29 cellular contexts compared by ENCODE assay signal in genomic region chr13:40552895-40553294, GRCh38.
A peak's percentile ranks its signal among the peaks of the same experiment; 100 is the strongest.
DNase-seq lines count a peak whose midpoint lies in the region; ATAC-seq, FAIRE-seq and TF ChIP-seq lines count a peak whose summit lies in the region.
"Had no signal": no experiment of that assay in that cellular context is flagged by ENCODE, and none has a peak within 500 bp of the region (broad histone marks: within the 10 kb centered on the region; RNA-seq: fewer than 3 reads in every experiment).

No MANE protein-coding gene starts in this region.

- H3K36me3 ChIP-seq in bronchial epithelial cell (ENCODE audit: control insufficient read depth, insufficient read depth, low read length) (no peaks in the 10 kb centered on the region), right lobe of liver (no peaks in the 10 kb centered on the region), tibial artery (no peaks in the 10 kb centered on the region)
- H3K36me3 ChIP-seq: stomach, thyroid gland had no signal

- H3K4me1 ChIP-seq in right lobe of liver: peaks cover 0 to 7% (median 2%) of the 10 kb centered on the region in 4 donors
- peaks cover 0 to 50% (median 22%) of the 10 kb centered on the region in 4 donors for H3K4me1 ChIP-seq in tibial artery

- no peaks in the 10 kb centered on the region for H3K27me3 ChIP-seq in bronchial epithelial cell (ENCODE audit: control insufficient read depth, insufficient read depth, low read length)
- no peaks in the 10 kb centered on the region for H3K27me3 ChIP-seq in right lobe of liver
- H3K27me3 ChIP-seq in tibial artery: no peaks in the 10 kb centered on the region
- H3K27me3 ChIP-seq: heart left ventricle, stomach, thyroid gland had no signal

- TF ChIP-seq POLR2A in right lobe of liver (IDR thresholded peaks at IDR 0.05) (no peak), GM12891 (IDR thresholded peaks at IDR 0.05; ENCODE audit: low read depth, low read length) (no peak)

- ATAC-seq in right lobe of liver: peak; percentile 37 to 51 (median 49)
- ATAC-seq in stimulated activated naive B cell treated with anti-CD40 and anti-IgM and Interleukin-4, amounts not matched to agents 10 μg/mL and 1 μg/mL and 100 μg/mL, for 72 hours (replicated peaks): no peak
- ATAC-seq: heart left ventricle, natural killer cell, Panc1 had no signal

- H3K4me1 Mint-ChIP-seq in activated naive CD4-positive, alpha-beta T cell treated with anti-CD3 and anti-CD28 coated beads, Interleukin-2, amount 50 U/mL, for 24 hours: peaks cover 83% of the 10 kb centered on the region
- H3K4me1 Mint-ChIP-seq in stimulated activated naive B cell treated with anti-CD40 and anti-IgM and Interleukin-4, amounts not matched to agents 10 μg/mL and 1 μg/mL and 100 μg/mL, for 72 hours: peaks cover 40 to 83% of the 10 kb centered on the region in 2 donors

- H3K9me3 Mint-ChIP-seq in activated naive CD4-positive, alpha-beta T cell treated with anti-CD3 and anti-CD28 coated beads, Interleukin-2, amount 50 U/mL, for 24 hours: peaks cover 10% of the 10 kb centered on the region
- peaks cover 0 to 5% of the 10 kb centered on the region in 2 donors for H3K9me3 Mint-ChIP-seq in stimulated activated naive B cell treated with anti-CD40 and anti-IgM and Interleukin-4, amounts not matched to agents 10 μg/mL and 1 μg/mL and 100 μg/mL, for 72 hours
- H3K9me3 Mint-ChIP-seq: activated CD4-positive, alpha-beta memory T cell treated with anti-CD3 and anti-CD28 coated beads for 36 hours; activated T-helper 2 cell treated with anti-CD3 and anti-CD28 coated beads, Interferon-gamma antibody, Interleukin-2, Interleukin-4, amounts not matched to agents 10 μg/mL and 5 μg/mL and 100 μg/mL, durations not matched to agents 14 hours and 24 hours and 36 hours; dendritic cell treated with granulocyte-macrophage colony-stimulating factor and Interleukin-4, amounts not matched to agents 40 ng/mL and 50 ng/mL, for 4 days; natural killer cell had no signal

- intact Hi-C loops in right lobe of liver (cut with DNase I) (loop anchor here in 1 of 2 donors (10.0 kb wide), 1 partner anchor 112 kb away; the partner anchor contains the start of gene FOXO1), tibial artery (cut with DNase I; ENCODE audit: low total_unique reads) (no loop called here)

- DNase-seq in activated naive CD4-positive, alpha-beta T cell (lab: John Stamatoyannopoulos, UW): no peak
- peak; percentile 46 for DNase-seq in bronchial epithelial cell (ENCODE audit: low read depth)
- DNase-seq in right lobe of liver: peak in 1 of 3 donors; percentile 34
- DNase-seq in stimulated activated naive B cell treated with anti-CD40 and anti-IgM and Interleukin-4, amounts not matched to agents 10 μg/mL and 1 μg/mL and 100 μg/mL, for 72 hours: no peak
- no peak for DNase-seq in GM12891 (ENCODE audit: insufficient read length, low spot score)
- DNase-seq in NOMO-1 (lab: John Stamatoyannopoulos, UW; ENCODE audit: unreplicated experiment in 2 of 2): no peak
- DNase-seq in tibial artery: no peak
- DNase-seq: activated CD4-positive, alpha-beta memory T cell treated with anti-CD3 and anti-CD28 coated beads for 36 hours; activated CD4-positive, CD25-positive, alpha-beta regulatory T cell treated with anti-CD3 and anti-CD28 coated beads, Interleukin-2, amount 50 U/mL, for 72 hours; AML-193; central memory CD4-positive, alpha-beta T cell; foreskin melanocyte; heart left ventricle; IMR-90; kidney; midbrain; MV-4-11; natural killer cell; NCI-H1436; NCI-H2081; NCI-H748 treated with DMSO at 0.1 percent for 48 hours; SHP77; stomach; thyroid gland had no signal

- TF ChIP-seq CTCF in bronchial epithelial cell (IDR thresholded peaks at IDR 0.05; ENCODE audit: insufficient read depth, low read length, severe bottlenecking) (no peak), right lobe of liver (IDR thresholded peaks at IDR 0.05) (no peak), tibial artery (IDR thresholded peaks at IDR 0.05) (no peak)

- no peak for FAIRE-seq in bronchial epithelial cell (lab: Jason Lieb, UNC)
- no peak for FAIRE-seq in GM12891 (lab: Jason Lieb, UNC)
- FAIRE-seq: kidney had no signal

- H3K4me3 ChIP-seq in bronchial epithelial cell (ENCODE audit: low read depth, low read length) (no peak overlapping the region), right lobe of liver (no peak overlapping the region), tibial artery (no peak overlapping the region)
- H3K4me3 ChIP-seq: heart left ventricle, skin epidermis, stomach, thyroid gland had no signal

- H3K27ac ChIP-seq in right lobe of liver: no peak overlapping the region
- H3K27ac ChIP-seq in tibial artery: no peak overlapping the region
- H3K27ac ChIP-seq: heart left ventricle, skin epidermis, stomach, thyroid gland had no signal

- no peak overlapping the region for H3K4me3 Mint-ChIP-seq in activated naive CD4-positive, alpha-beta T cell treated with anti-CD3 and anti-CD28 coated beads, Interleukin-2, amount 50 U/mL, for 24 hours
- no peak overlapping the region for H3K4me3 Mint-ChIP-seq in stimulated activated naive B cell treated with anti-CD40 and anti-IgM and Interleukin-4, amounts not matched to agents 10 μg/mL and 1 μg/mL and 100 μg/mL, for 72 hours
- H3K4me3 Mint-ChIP-seq: activated CD4-positive, alpha-beta memory T cell treated with anti-CD3 and anti-CD28 coated beads for 36 hours; dendritic cell treated with granulocyte-macrophage colony-stimulating factor and Interleukin-4, amounts not matched to agents 40 ng/mL and 50 ng/mL, for 4 days; natural killer cell had no signal

- H3K27ac Mint-ChIP-seq in activated naive CD4-positive, alpha-beta T cell treated with anti-CD3 and anti-CD28 coated beads, Interleukin-2, amount 50 U/mL, for 24 hours: peak overlapping the region; percentile 86
- H3K27ac Mint-ChIP-seq in stimulated activated naive B cell treated with anti-CD40 and anti-IgM and Interleukin-4, amounts not matched to agents 10 μg/mL and 1 μg/mL and 100 μg/mL, for 72 hours: peak overlapping the region; percentile 59
- H3K27ac Mint-ChIP-seq: activated CD4-positive, alpha-beta memory T cell treated with anti-CD3 and anti-CD28 coated beads for 36 hours; activated T-helper 2 cell treated with anti-CD3 and anti-CD28 coated beads, Interferon-gamma antibody, Interleukin-2, Interleukin-4, amounts not matched to agents 10 μg/mL and 5 μg/mL and 100 μg/mL, durations not matched to agents 14 hours and 24 hours and 36 hours; dendritic cell treated with granulocyte-macrophage colony-stimulating factor and Interleukin-4, amounts not matched to agents 40 ng/mL and 50 ng/mL, for 4 days had no signal

- no peaks in the 10 kb centered on the region for H3K27me3 Mint-ChIP-seq in activated naive CD4-positive, alpha-beta T cell treated with anti-CD3 and anti-CD28 coated beads, Interleukin-2, amount 50 U/mL, for 24 hours
- no peaks in the 10 kb centered on the region for H3K27me3 Mint-ChIP-seq in stimulated activated naive B cell treated with anti-CD40 and anti-IgM and Interleukin-4, amounts not matched to agents 10 μg/mL and 1 μg/mL and 100 μg/mL, for 72 hours
- H3K27me3 Mint-ChIP-seq: activated CD4-positive, alpha-beta memory T cell treated with anti-CD3 and anti-CD28 coated beads for 36 hours; dendritic cell treated with granulocyte-macrophage colony-stimulating factor and Interleukin-4, amounts not matched to agents 40 ng/mL and 50 ng/mL, for 4 days had no signal

- H3K9me3 ChIP-seq in right lobe of liver (no peaks in the 10 kb centered on the region), tibial artery (no peaks in the 10 kb centered on the region)
- H3K9me3 ChIP-seq: heart left ventricle, stomach, thyroid gland had no signal

- WGBS in right lobe of liver (ENCODE audit: insufficient coverage, low coverage, low lambda C conversion rate, missing lambda C conversion rate): 39% methylated on average over 3 of the region's 6 CpGs

- peaks cover 16% of the 10 kb centered on the region for H3K36me3 Mint-ChIP-seq in activated naive CD4-positive, alpha-beta T cell treated with anti-CD3 and anti-CD28 coated beads, Interleukin-2, amount 50 U/mL, for 24 hours
- peaks cover 11 to 38% of the 10 kb centered on the region in 2 donors for H3K36me3 Mint-ChIP-seq in stimulated activated naive B cell treated with anti-CD40 and anti-IgM and Interleukin-4, amounts not matched to agents 10 μg/mL and 1 μg/mL and 100 μg/mL, for 72 hours
- H3K36me3 Mint-ChIP-seq: natural killer cell had no signal

TF ChIP-seq in GM12891, 5 proteins besides CTCF, POLR2A, EP300 and RAD21:
- TF ChIP-seq SPI1 (IDR thresholded peaks at IDR 0.05; ENCODE audit: low read depth, low read length) (no peak), TAF1 (IDR thresholded peaks at IDR 0.05; ENCODE audit: low read depth, low read length) (no peak), POU2F2 (IDR thresholded peaks at IDR 0.05; ENCODE audit: low read depth, low read length) (no peak)

Comparison
In these comparisons a context has a peak if more than half of its experiments do, and no peak if none do; other contexts are left out.
1. ATAC-seq: peak in right lobe of liver (4 of 4); none in stimulated activated naive B cell treated with anti-CD40 and anti-IgM and Interleukin-4, amounts not matched to agents 10 μg/mL and 1 μg/mL and 100 μg/mL, for 72 hours (0 of 2).